ENCODE assay signal across 16 cellular contexts in genomic region chr9:84990850-84991505, GRCh38.
"Had no signal": no experiment of that assay in that cellular context is flagged by ENCODE, and none has a peak within 500 bp of the region (broad histone marks: within the 10 kb centered on the region; RNA-seq: fewer than 3 reads in every experiment).

No MANE protein-coding gene starts in this region.

- H3K4me1 ChIP-seq: gastrocnemius medialis, heart right ventricle had no signal

- H3K27me3 Mint-ChIP-seq: type B pancreatic cell had no signal

- H3K4me3 ChIP-seq: cardiac muscle cell, gastrocnemius medialis, heart right ventricle, SK-N-MC had no signal

- H3K4me1 Mint-ChIP-seq: naive B cell had no signal

- H3K4me3 Mint-ChIP-seq: naive B cell, type B pancreatic cell had no signal

- H3K36me3 ChIP-seq: cardiac muscle cell, gastrocnemius medialis, heart right ventricle had no signal

- H3K36me3 Mint-ChIP-seq: naive B cell, type B pancreatic cell had no signal

- H3K9me3 ChIP-seq: gastrocnemius medialis, heart right ventricle had no signal

- ATAC-seq: activated CD4-positive, CD25-positive, alpha-beta regulatory T cell treated with anti-CD3 and anti-CD28 coated beads, Interleukin-2, amount 50 U/mL, for 24 hours; gastrocnemius medialis; heart right ventricle; left lobe of liver had no signal

- H3K27me3 ChIP-seq: cardiac muscle cell, gastrocnemius medialis had no signal

- H3K27ac ChIP-seq: cardiac muscle cell, gastrocnemius medialis, heart right ventricle, SK-N-MC had no signal

- H3K27ac Mint-ChIP-seq: naive B cell, type B pancreatic cell had no signal

- DNase-seq: activated naive CD4-positive, alpha-beta T cell; activated T-cell treated with anti-CD3 and anti-CD28 coated beads for 4 hours; aorta; cortex of kidney; effector memory CD4-positive, alpha-beta T cell; gastrocnemius medialis; heart right ventricle; naive B cell; stimulated activated CD4-positive, alpha-beta T cell treated with anti-CD3 and anti-CD28 coated beads, Interleukin-2, amount 100 ng/mL, for 48 hours; stimulated activated naive CD4-positive, alpha-beta T cell; T-helper 9 cell had no signal
